1 cellular context compared by ENCODE assay signal in the genomic region with DNA sequence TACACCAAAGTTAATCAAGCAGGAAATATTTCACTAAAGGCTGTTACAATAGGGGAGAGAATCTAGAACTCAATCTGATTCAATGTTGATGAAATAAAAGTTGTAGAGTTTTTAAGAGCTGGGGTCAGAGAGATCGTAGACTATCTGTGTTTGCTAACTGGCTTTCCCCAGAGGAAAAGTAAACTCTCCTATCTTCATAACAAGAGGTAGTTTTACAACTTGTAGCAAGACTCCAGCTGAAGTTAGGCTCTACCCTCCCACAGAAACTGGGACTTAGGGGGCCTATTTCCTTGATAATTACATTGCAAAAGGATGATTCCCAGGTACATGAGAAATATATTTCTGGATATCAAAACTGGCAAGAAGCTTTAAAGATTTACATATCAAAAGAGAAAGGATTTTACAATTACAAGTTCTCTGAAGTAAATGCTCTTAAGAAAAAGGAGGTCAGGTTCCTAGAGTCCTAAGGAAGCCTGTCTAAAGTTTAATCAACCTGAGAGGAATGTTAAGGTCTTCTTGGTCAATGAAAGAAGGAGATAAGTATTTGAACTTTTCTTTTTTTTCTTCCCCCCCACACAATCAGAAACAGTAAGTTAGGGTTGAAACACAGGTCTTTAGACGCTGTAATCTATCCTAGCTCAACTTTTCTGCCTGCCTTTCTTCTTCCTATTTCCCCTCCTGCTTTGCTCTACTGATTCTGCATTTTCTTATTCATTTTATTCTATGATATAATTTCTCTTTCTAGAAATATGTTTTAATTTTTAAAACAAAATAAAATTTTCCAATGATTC.
TF ChIP-seq lines count a peak whose summit lies in the region.

No MANE protein-coding gene starts in this region.

TF ChIP-seq in GM23338, 12 proteins besides CTCF, POLR2A, EP300 and RAD21 (continued from another document):
- TF ChIP-seq, protein P1, sequence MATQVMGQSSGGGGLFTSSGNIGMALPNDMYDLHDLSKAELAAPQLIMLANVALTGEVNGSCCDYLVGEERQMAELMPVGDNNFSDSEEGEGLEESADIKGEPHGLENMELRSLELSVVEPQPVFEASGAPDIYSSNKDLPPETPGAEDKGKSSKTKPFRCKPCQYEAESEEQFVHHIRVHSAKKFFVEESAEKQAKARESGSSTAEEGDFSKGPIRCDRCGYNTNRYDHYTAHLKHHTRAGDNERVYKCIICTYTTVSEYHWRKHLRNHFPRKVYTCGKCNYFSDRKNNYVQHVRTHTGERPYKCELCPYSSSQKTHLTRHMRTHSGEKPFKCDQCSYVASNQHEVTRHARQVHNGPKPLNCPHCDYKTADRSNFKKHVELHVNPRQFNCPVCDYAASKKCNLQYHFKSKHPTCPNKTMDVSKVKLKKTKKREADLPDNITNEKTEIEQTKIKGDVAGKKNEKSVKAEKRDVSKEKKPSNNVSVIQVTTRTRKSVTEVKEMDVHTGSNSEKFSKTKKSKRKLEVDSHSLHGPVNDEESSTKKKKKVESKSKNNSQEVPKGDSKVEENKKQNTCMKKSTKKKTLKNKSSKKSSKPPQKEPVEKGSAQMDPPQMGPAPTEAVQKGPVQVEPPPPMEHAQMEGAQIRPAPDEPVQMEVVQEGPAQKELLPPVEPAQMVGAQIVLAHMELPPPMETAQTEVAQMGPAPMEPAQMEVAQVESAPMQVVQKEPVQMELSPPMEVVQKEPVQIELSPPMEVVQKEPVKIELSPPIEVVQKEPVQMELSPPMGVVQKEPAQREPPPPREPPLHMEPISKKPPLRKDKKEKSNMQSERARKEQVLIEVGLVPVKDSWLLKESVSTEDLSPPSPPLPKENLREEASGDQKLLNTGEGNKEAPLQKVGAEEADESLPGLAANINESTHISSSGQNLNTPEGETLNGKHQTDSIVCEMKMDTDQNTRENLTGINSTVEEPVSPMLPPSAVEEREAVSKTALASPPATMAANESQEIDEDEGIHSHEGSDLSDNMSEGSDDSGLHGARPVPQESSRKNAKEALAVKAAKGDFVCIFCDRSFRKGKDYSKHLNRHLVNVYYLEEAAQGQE (IDR thresholded peaks at IDR 0.05; ENCODE audit: unreplicated experiment): no peak
- no peak for TF ChIP-seq EZH2phosphoT487 (IDR thresholded peaks at IDR 0.05; ENCODE audit: unreplicated experiment)
- TF ChIP-seq ZNF331 (CRISPR knock-in tag; IDR thresholded peaks at IDR 0.05; ENCODE audit: low read depth): no peak
- TF ChIP-seq NANOG (IDR thresholded peaks at IDR 0.05; ENCODE audit: borderline replicate concordance): no peak
- no peak for TF ChIP-seq JUNB (IDR thresholded peaks at IDR 0.05; ENCODE audit: unreplicated experiment)
- TF ChIP-seq, protein P2, sequence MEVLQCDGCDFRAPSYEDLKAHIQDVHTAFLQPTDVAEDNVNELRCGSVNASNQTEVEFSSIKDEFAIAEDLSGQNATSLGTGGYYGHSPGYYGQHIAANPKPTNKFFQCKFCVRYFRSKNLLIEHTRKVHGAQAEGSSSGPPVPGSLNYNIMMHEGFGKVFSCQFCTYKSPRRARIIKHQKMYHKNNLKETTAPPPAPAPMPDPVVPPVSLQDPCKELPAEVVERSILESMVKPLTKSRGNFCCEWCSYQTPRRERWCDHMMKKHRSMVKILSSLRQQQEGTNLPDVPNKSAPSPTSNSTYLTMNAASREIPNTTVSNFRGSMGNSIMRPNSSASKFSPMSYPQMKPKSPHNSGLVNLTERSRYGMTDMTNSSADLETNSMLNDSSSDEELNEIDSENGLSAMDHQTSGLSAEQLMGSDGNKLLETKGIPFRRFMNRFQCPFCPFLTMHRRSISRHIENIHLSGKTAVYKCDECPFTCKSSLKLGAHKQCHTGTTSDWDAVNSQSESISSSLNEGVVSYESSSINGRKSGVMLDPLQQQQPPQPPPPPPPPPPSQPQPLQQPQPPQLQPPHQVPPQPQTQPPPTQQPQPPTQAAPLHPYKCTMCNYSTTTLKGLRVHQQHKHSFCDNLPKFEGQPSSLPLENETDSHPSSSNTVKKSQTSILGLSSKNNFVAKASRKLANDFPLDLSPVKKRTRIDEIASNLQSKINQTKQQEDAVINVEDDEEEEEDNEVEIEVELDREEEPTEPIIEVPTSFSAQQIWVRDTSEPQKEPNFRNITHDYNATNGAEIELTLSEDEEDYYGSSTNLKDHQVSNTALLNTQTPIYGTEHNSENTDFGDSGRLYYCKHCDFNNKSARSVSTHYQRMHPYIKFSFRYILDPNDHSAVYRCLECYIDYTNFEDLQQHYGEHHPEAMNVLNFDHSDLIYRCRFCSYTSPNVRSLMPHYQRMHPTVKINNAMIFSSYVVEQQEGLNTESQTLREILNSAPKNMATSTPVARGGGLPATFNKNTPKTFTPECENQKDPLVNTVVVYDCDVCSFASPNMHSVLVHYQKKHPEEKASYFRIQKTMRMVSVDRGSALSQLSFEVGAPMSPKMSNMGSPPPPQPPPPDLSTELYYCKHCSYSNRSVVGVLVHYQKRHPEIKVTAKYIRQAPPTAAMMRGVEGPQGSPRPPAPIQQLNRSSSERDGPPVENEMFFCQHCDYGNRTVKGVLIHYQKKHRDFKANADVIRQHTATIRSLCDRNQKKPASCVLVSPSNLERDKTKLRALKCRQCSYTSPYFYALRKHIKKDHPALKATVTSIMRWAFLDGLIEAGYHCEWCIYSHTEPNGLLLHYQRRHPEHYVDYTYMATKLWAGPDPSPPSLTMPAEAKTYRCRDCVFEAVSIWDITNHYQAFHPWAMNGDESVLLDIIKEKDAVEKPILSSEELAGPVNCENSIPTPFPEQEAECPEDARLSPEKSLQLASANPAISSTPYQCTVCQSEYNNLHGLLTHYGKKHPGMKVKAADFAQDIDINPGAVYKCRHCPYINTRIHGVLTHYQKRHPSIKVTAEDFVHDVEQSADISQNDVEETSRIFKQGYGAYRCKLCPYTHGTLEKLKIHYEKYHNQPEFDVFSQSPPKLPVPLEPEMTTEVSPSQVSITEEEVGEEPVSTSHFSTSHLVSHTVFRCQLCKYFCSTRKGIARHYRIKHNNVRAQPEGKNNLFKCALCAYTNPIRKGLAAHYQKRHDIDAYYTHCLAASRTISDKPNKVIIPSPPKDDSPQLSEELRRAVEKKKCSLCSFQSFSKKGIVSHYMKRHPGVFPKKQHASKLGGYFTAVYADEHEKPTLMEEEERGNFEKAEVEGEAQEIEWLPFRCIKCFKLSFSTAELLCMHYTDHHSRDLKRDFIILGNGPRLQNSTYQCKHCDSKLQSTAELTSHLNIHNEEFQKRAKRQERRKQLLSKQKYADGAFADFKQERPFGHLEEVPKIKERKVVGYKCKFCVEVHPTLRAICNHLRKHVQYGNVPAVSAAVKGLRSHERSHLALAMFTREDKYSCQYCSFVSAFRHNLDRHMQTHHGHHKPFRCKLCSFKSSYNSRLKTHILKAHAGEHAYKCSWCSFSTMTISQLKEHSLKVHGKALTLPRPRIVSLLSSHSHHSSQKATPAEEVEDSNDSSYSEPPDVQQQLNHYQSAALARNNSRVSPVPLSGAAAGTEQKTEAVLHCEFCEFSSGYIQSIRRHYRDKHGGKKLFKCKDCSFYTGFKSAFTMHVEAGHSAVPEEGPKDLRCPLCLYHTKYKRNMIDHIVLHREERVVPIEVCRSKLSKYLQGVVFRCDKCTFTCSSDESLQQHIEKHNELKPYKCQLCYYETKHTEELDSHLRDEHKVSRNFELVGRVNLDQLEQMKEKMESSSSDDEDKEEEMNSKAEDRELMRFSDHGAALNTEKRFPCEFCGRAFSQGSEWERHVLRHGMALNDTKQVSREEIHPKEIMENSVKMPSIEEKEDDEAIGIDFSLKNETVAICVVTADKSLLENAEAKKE (CRISPR knock-in tag; IDR thresholded peaks at IDR 0.05): no peak
- no peak for TF ChIP-seq ZNF114 (CRISPR knock-in tag; IDR thresholded peaks at IDR 0.05)
